ENCODE assay signal across 8 cellular contexts in genomic region chr18:58639751-58640427, GRCh38. TPM values are rescaled to one million over a fixed set of nuclear protein-coding genes. Genes with fewer than 3 reads are reported as not detected.
DNase-seq lines count a peak whose midpoint lies in the region; ATAC-seq and TF ChIP-seq lines count a peak whose summit lies in the region.

No MANE protein-coding gene starts in this region.

- no peaks in the 10 kb centered on the region for H3K9me3 Mint-ChIP-seq in WTC11
- H3K9me3 Mint-ChIP-seq in mesothelial cell of epicardium: no peaks in the 10 kb centered on the region

- H3K27me3 Mint-ChIP-seq in WTC11 (ENCODE audit: low read depth) (peaks cover 9% of the 10 kb centered on the region), mesothelial cell of epicardium (ENCODE audit: low read depth) (no peaks in the 10 kb centered on the region)

- no peak overlapping the region; the same call in 1 of the 2 replicates for H3K27ac Mint-ChIP-seq in WTC11
- H3K27ac Mint-ChIP-seq in mesothelial cell of epicardium: peak overlapping the region; percentile 45

- POLR2A ChIA-PET in WTC11 (lab: Charles Lee): interaction anchor here (0.7 to 1.4 kb wide), 2 partner anchors 31 to 177 kb away, joined by 3 read pairs; partner anchors contain the start of gene MALT1

- ATAC-seq in HG02981 (IDR thresholded peaks at IDR 0.05; ENCODE audit: unreplicated experiment): peak; percentile 66
- peak; percentile 70 for ATAC-seq in WTC11
- ATAC-seq in HG03457 (IDR thresholded peaks at IDR 0.05; ENCODE audit: unreplicated experiment): no peak

- H3K4me1 Mint-ChIP-seq in WTC11: peaks cover 15% of the 10 kb centered on the region
- H3K4me1 Mint-ChIP-seq in mesothelial cell of epicardium: peaks cover 15% of the 10 kb centered on the region

- DNase-seq in GM12865 (ENCODE audit: low read depth): peak; percentile 52
- no peak for DNase-seq in WTC11 (ENCODE audit: low spot score)
- no peak for DNase-seq in mesothelial cell of epicardium (ENCODE audit: low spot score in 2 of 2, unreplicated experiment in 2 of 2)
- no peak for DNase-seq in coronary artery (ENCODE audit: low spot score)
- no peak for DNase-seq in activated CD4-positive, alpha-beta T cell treated with anti-CD3 and anti-CD28 coated beads for 1 hour
- DNase-seq in NCI-H1694 treated with DMSO at 0.1 percent for 48 hours (lab: John Stamatoyannopoulos, UW): no peak

- CTCF ChIA-PET in WTC11 (lab: Charles Lee): interaction anchor here (1.4 to 1.7 kb wide), 2 partner anchors 29 to 124 kb away, joined by 3 to 7 read pairs; no protein-coding TSS in a partner anchor

- H3K4me3 ChIP-seq in GM12865 (ENCODE audit: low read depth, low read length) (no peak overlapping the region), coronary artery (no peak overlapping the region)

- no peak overlapping the region; the same call in none of the 2 replicates for H3K4me3 Mint-ChIP-seq in WTC11
- H3K4me3 Mint-ChIP-seq in mesothelial cell of epicardium: no peak overlapping the region

- H3K36me3 Mint-ChIP-seq in WTC11: no peaks in the 10 kb centered on the region
- H3K36me3 Mint-ChIP-seq in mesothelial cell of epicardium: no peaks in the 10 kb centered on the region

- no peak for TF ChIP-seq CTCF in GM12865 (IDR thresholded peaks at IDR 0.05; ENCODE audit: insufficient read depth, low read depth, low read length, missing control alignments)
- no peak for TF ChIP-seq CTCF in WTC11 (IDR thresholded peaks at IDR 0.05)
- TF ChIP-seq CTCF in mesothelial cell of epicardium (IDR thresholded peaks at IDR 0.05; ENCODE audit: unreplicated experiment): no peak
- TF ChIP-seq CTCF in coronary artery (IDR thresholded peaks at IDR 0.05): no peak

- H3K27ac ChIP-seq in coronary artery: no peak overlapping the region

TF ChIP-seq in WTC11, 78 proteins besides CTCF, POLR2A, EP300 and RAD21:
- no peak for TF ChIP-seq ZBTB21 (CRISPR knock-in tag; IDR thresholded peaks at IDR 0.05; ENCODE audit: borderline replicate concordance)
- no peak for TF ChIP-seq FOXK1 (CRISPR knock-in tag; IDR thresholded peaks at IDR 0.05)
- TF ChIP-seq EMX1 (CRISPR knock-in tag; IDR thresholded peaks at IDR 0.05): no peak
- TF ChIP-seq IRF1 (CRISPR knock-in tag; IDR thresholded peaks at IDR 0.05): no peak
- no peak for TF ChIP-seq ZBTB43 (CRISPR knock-in tag; IDR thresholded peaks at IDR 0.05)
- no peak for TF ChIP-seq ZNF671 (CRISPR knock-in tag; IDR thresholded peaks at IDR 0.05)

RNA-seq across cellular contexts. Expression of gene ALPK2, which starts 11.0 kb away (rescaled TPM):
- total RNA-seq in WTC11 (2021) (0.07 to 0.18 TPM (median 0.07 TPM) in 3 replicates), mesothelial cell of epicardium (5.6 to 6.4 TPM (median 5.8 TPM) in 3 replicates)

RNA-seq across cellular contexts. Expression of gene MALT1, which starts 31.4 kb away (rescaled TPM):
- 11.2 to 13.6 TPM (median 13.2 TPM) in 3 replicates for total RNA-seq in WTC11 (2021)
- 24.3 to 25.8 TPM (median 25.3 TPM) in 3 replicates for total RNA-seq in mesothelial cell of epicardium
